Comparison of ENCODE assay signal across 13 cellular contexts in genomic region chr14:63875311-63875710, GRCh38. TPM values are rescaled to one million over a fixed set of nuclear protein-coding genes. Genes with fewer than 3 reads are reported as not detected.
DNase-seq lines count a peak whose midpoint lies in the region; ATAC-seq and TF ChIP-seq lines count a peak whose summit lies in the region.
"Had no signal": no experiment of that assay in that cellular context is flagged by ENCODE, and none has a peak within 500 bp of the region (broad histone marks: within the 10 kb centered on the region; RNA-seq: fewer than 3 reads in every experiment).

No MANE protein-coding gene starts in this region.

- peaks cover 0 to 6% (median 0%) of the 10 kb centered on the region in 5 experiments for H3K9me3 Mint-ChIP-seq in brain
- H3K9me3 Mint-ChIP-seq in activated CD8-positive, alpha-beta T cell treated with anti-CD3 and anti-CD28 coated beads for 36 hours = no peaks in the 10 kb centered on the region
- H3K9me3 Mint-ChIP-seq: stimulated activated naive CD8-positive, alpha-beta T cell treated with anti-CD3 and anti-CD28 coated beads, Interleukin-15, Interleukin-2, amounts not matched to agents 100 ng/mL and 50 ng/mL, for 24 hours had no signal

- peaks cover 36% of the 10 kb centered on the region for H3K4me1 Mint-ChIP-seq in brain
- H3K4me1 Mint-ChIP-seq in activated CD8-positive, alpha-beta T cell treated with anti-CD3 and anti-CD28 coated beads for 36 hours (ENCODE audit: low read depth) = peaks cover 40% of the 10 kb centered on the region

- H3K27ac Mint-ChIP-seq in brain = peak overlapping the region in 3 of 5 experiments; percentile 2 to 60 (median 28)
- H3K27ac Mint-ChIP-seq in activated CD8-positive, alpha-beta T cell treated with anti-CD3 and anti-CD28 coated beads for 36 hours = no peak overlapping the region
- H3K27ac Mint-ChIP-seq: stimulated activated naive CD8-positive, alpha-beta T cell treated with anti-CD3 and anti-CD28 coated beads, Interleukin-15, Interleukin-2, amounts not matched to agents 100 ng/mL and 50 ng/mL, for 24 hours had no signal

- no peak for TF ChIP-seq POLR2A in heart left ventricle (IDR thresholded peaks at IDR 0.05)

- TF ChIP-seq CTCF in brain (conservative IDR thresholded peaks at IDR 0.05) = no peak
- TF ChIP-seq CTCF in heart left ventricle (IDR thresholded peaks at IDR 0.05) = no peak
- TF ChIP-seq CTCF in activated CD8-positive, alpha-beta T cell treated with anti-CD3 and anti-CD28 coated beads for 36 hours (IDR thresholded peaks at IDR 0.05) = no peak

- H3K36me3 Mint-ChIP-seq in brain = peaks cover 32% of the 10 kb centered on the region
- H3K36me3 Mint-ChIP-seq in activated CD8-positive, alpha-beta T cell treated with anti-CD3 and anti-CD28 coated beads for 36 hours (ENCODE audit: low read depth) = peaks cover 5% of the 10 kb centered on the region

- H3K27me3 ChIP-seq in heart left ventricle = no peaks in the 10 kb centered on the region
- H3K27me3 ChIP-seq: BLaER1 treated with 17β-estradiol and CSF1 and Interleukin-3, amounts not matched to agents 10 nM and 100 nM had no signal

- POLR2A ChIA-PET in activated CD8-positive, alpha-beta T cell treated with anti-CD3 and anti-CD28 coated beads for 36 hours (lab: Charles Lee) = no interaction called here

- H3K9me3 ChIP-seq in heart left ventricle = no peaks in the 10 kb centered on the region

- H3K27ac ChIP-seq in heart left ventricle = peak overlapping the region; percentile 58 to 82 (median 73)
- H3K27ac ChIP-seq: BLaER1 treated with 17β-estradiol and CSF1 and Interleukin-3, amounts not matched to agents 10 nM and 100 nM; RWPE1 had no signal

- CTCF ChIA-PET in activated CD8-positive, alpha-beta T cell treated with anti-CD3 and anti-CD28 coated beads for 36 hours (lab: Charles Lee) = no interaction called here

- peak; percentile 70 to 95 (median 88) for ATAC-seq in heart left ventricle
- no peak for ATAC-seq in activated CD8-positive, alpha-beta T cell treated with anti-CD3 and anti-CD28 coated beads for 36 hours
- ATAC-seq in stimulated activated naive CD8-positive, alpha-beta T cell treated with anti-CD3 and anti-CD28 coated beads, Interleukin-15, Interleukin-2, amounts not matched to agents 100 U/mL and 50 U/mL, for 24 hours = no peak

- H3K4me3 Mint-ChIP-seq in brain = no peak overlapping the region
- H3K4me3 Mint-ChIP-seq in activated CD8-positive, alpha-beta T cell treated with anti-CD3 and anti-CD28 coated beads for 36 hours = no peak overlapping the region
- H3K4me3 Mint-ChIP-seq: stimulated activated naive CD8-positive, alpha-beta T cell treated with anti-CD3 and anti-CD28 coated beads, Interleukin-15, Interleukin-2, amounts not matched to agents 100 ng/mL and 50 ng/mL, for 24 hours had no signal

- DNase-seq in ELR (ENCODE audit: low read depth) (peak; percentile 33), heart left ventricle (peak in 4 of 5 donors; percentile 47 to 77 (median 65)), pulmonary artery endothelial cell (ENCODE audit: low read depth, low spot score) (peak; percentile 49), ecto neural progenitor cell (ENCODE audit: low spot score) (no peak), SIG-M5 treated with dmso at 0.1 percent for 504 hours (lab: John Stamatoyannopoulos, UW; ENCODE audit: unreplicated experiment) (no peak)
- no peak for DNase-seq in activated CD8-positive, alpha-beta T cell treated with anti-CD3 and anti-CD28 coated beads for 36 hours
- no peak for DNase-seq in stimulated activated naive CD8-positive, alpha-beta T cell treated with anti-CD3 and anti-CD28 coated beads, Interleukin-15, Interleukin-2, amounts not matched to agents 100 U/mL and 50 U/mL, for 24 hours
- DNase-seq: activated effector memory CD4-positive, alpha-beta T cell treated with Interleukin-2 at 50 U/mL for 16 hours; NCI-H2171 treated with DMSO at 0.1 percent for 48 hours had no signal

- WGBS in heart left ventricle, 4 donors = 10 to 29% (median 20%) methylated on average over 2 of the region's 2 CpGs

- no peaks in the 10 kb centered on the region for H3K27me3 Mint-ChIP-seq in brain
- H3K27me3 Mint-ChIP-seq in activated CD8-positive, alpha-beta T cell treated with anti-CD3 and anti-CD28 coated beads for 36 hours = no peaks in the 10 kb centered on the region
- H3K27me3 Mint-ChIP-seq: stimulated activated naive CD8-positive, alpha-beta T cell treated with anti-CD3 and anti-CD28 coated beads, Interleukin-15, Interleukin-2, amounts not matched to agents 100 ng/mL and 50 ng/mL, for 24 hours had no signal

- H3K4me3 ChIP-seq in heart left ventricle = no peak overlapping the region
- H3K4me3 ChIP-seq: BLaER1 treated with 17β-estradiol and CSF1 and Interleukin-3, amounts not matched to agents 10 nM and 100 nM had no signal

- no peaks in the 10 kb centered on the region for H3K36me3 ChIP-seq in heart left ventricle

- H3K4me1 ChIP-seq in heart left ventricle = peaks cover 0 to 65% (median 45%) of the 10 kb centered on the region in 12 donors

- intact Hi-C loops in heart left ventricle (cut with DNase I) = loop anchor here in 1 of 10 donors (2.0 kb wide), 1 partner anchor 23 kb away; the partner anchor contains the start of gene SYNE2
- intact Hi-C loops in activated CD8-positive, alpha-beta T cell treated with anti-CD3 and anti-CD28 coated beads for 36 hours (cut with micrococcal nuclease) = no loop called here

RNA-seq across cellular contexts. Expression of gene SYNE2, which starts 22.5 kb away (rescaled TPM):
- polyA plus RNA-seq in brain (ENCODE audit: insufficient read depth, low read depth, low replicate concordance) (61.2 TPM), heart left ventricle (100 to 1,000 TPM in 1 of 2 donors, 10 to 100 TPM in 1; 58.2 to 148 TPM)
- total RNA-seq in heart left ventricle (100 to 1,000 TPM in 8 of 9 donors, 10 to 100 TPM in 1; 83.2 to 255 (median 111) TPM), pulmonary artery endothelial cell (24.9 and 63.2 TPM in 2 replicates)
- 10 to 100 TPM; 28.1 to 29.0 TPM for total RNA-seq in activated CD8-positive, alpha-beta T cell treated with anti-CD3 and anti-CD28 coated beads for 36 hours

Comparison
In these comparisons a context has a peak if more than half of its experiments do, and no peak if none do; other contexts are left out.
1. DNase-seq: peak in ELR (single experiment), heart left ventricle (4 of 5) and pulmonary artery endothelial cell (single experiment); none in ecto neural progenitor cell (single experiment), activated CD8-positive, alpha-beta T cell treated with anti-CD3 and anti-CD28 coated beads for 36 hours (single experiment), SIG-M5 treated with dmso at 0.1 percent for 504 hours (single experiment) and stimulated activated naive CD8-positive, alpha-beta T cell treated with anti-CD3 and anti-CD28 coated beads, Interleukin-15, Interleukin-2, amounts not matched to agents 100 U/mL and 50 U/mL, for 24 hours (single experiment).
2. ATAC-seq: peak in heart left ventricle (4 of 4); none in activated CD8-positive, alpha-beta T cell treated with anti-CD3 and anti-CD28 coated beads for 36 hours (single experiment) and stimulated activated naive CD8-positive, alpha-beta T cell treated with anti-CD3 and anti-CD28 coated beads, Interleukin-15, Interleukin-2, amounts not matched to agents 100 U/mL and 50 U/mL, for 24 hours (single experiment).